23 cellular contexts compared by ENCODE assay signal in the genomic region with DNA sequence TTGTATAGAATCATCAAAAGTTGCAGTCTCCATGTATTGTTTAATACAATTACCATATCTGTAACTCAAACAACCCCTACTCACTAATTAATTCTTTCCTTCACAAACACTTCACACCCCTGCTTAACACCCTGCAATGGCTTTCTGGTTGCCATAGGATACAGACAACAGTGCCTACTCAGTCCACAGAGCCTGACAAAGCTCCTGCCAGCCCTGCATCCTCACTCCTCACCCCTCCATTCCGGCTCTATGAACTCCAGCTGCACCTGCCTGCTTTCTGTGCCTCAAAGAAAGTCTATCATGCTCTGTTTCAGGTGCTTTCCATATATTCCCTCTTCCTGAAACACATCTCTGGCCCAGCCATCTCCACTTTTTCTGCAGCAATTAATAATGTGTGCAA.
DNase-seq lines count a peak whose midpoint lies in the region; ATAC-seq and TF ChIP-seq lines count a peak whose summit lies in the region.
"Had no signal": no experiment of that assay in that cellular context is flagged by ENCODE, and none has a peak within 500 bp of the region (broad histone marks: within the 10 kb centered on the region; RNA-seq: fewer than 3 reads in every experiment).

No MANE protein-coding gene starts in this region.

- H3K27ac Mint-ChIP-seq in activated T-helper 1 cell treated with anti-CD3 and anti-CD28 coated beads, Interleukin-12 subunit alpha, Interleukin-12 subunit beta, Interleukin-2, Interleukin-4 antibody, amounts not matched to agents 30 ng/mL and 10 ng/mL and 1 ng/mL, durations not matched to agents 14 hours and 24 hours and 36 hours, result no peak overlapping the region
- H3K27ac Mint-ChIP-seq: natural killer cell; stimulated activated naive CD8-positive, alpha-beta T cell treated with anti-CD3 and anti-CD28 coated beads, Interleukin-15, Interleukin-2, amounts not matched to agents 100 ng/mL and 50 ng/mL, for 24 hours had no signal

- no peak overlapping the region for H3K4me3 Mint-ChIP-seq in activated T-helper 1 cell treated with anti-CD3 and anti-CD28 coated beads, Interleukin-12 subunit alpha, Interleukin-12 subunit beta, Interleukin-2, Interleukin-4 antibody, amounts not matched to agents 30 ng/mL and 10 ng/mL and 1 ng/mL, durations not matched to agents 14 hours and 24 hours and 36 hours
- H3K4me3 Mint-ChIP-seq: natural killer cell; stimulated activated naive CD8-positive, alpha-beta T cell treated with anti-CD3 and anti-CD28 coated beads, Interleukin-15, Interleukin-2, amounts not matched to agents 100 ng/mL and 50 ng/mL, for 24 hours had no signal

- H3K27me3 Mint-ChIP-seq in activated T-helper 1 cell treated with anti-CD3 and anti-CD28 coated beads, Interleukin-12 subunit alpha, Interleukin-12 subunit beta, Interleukin-2, Interleukin-4 antibody, amounts not matched to agents 30 ng/mL and 10 ng/mL and 1 ng/mL, durations not matched to agents 14 hours and 24 hours and 36 hours (ENCODE audit: insufficient read depth), result no peaks in the 10 kb centered on the region
- H3K27me3 Mint-ChIP-seq: stimulated activated naive CD8-positive, alpha-beta T cell treated with anti-CD3 and anti-CD28 coated beads, Interleukin-15, Interleukin-2, amounts not matched to agents 100 ng/mL and 50 ng/mL, for 24 hours had no signal

- no peak overlapping the region for H3K4me2 ChIP-seq in DND-41 (ENCODE audit: insufficient read depth, low read length)

- H3K9me3 ChIP-seq in DND-41 (ENCODE audit: insufficient read depth, low read length, severe bottlenecking) (no peaks in the 10 kb centered on the region), mucosa of descending colon (no peaks in the 10 kb centered on the region)
- H3K9me3 ChIP-seq: adrenal gland, Caco-2 had no signal

- 0 out of 2 replicates have a peak, but pooled peaks cover 3% of the 10 kb centered on the region for H3K4me1 ChIP-seq in DND-41 (ENCODE audit: insufficient read depth, low read length)
- no peaks in the 10 kb centered on the region for H3K4me1 ChIP-seq in mucosa of descending colon (ENCODE audit: low read depth)
- H3K4me1 ChIP-seq: Caco-2, foreskin keratinocyte had no signal

- intact Hi-C loops in mucosa of descending colon (cut with DNase I, micrococcal nuclease), result no loop called here
- intact Hi-C loops in activated T-helper 1 cell treated with anti-CD3 and anti-CD28 coated beads, Interleukin-12 subunit alpha, Interleukin-12 subunit beta, Interleukin-2, Interleukin-4 antibody, amounts not matched to agents 30 ng/mL and 10 ng/mL and 1 ng/mL, durations not matched to agents 14 hours and 24 hours and 36 hours (cut with micrococcal nuclease), result loop anchor here (10.0 kb wide), 2 partner anchors 78 to 168 kb away; no protein-coding TSS in a partner anchor

- H3K79me2 ChIP-seq in DND-41 (ENCODE audit: insufficient read depth, low read length), result no peaks in the 10 kb centered on the region

- TF ChIP-seq CTCF in DND-41 (IDR thresholded peaks at IDR 0.05; ENCODE audit: borderline replicate concordance, extremely low read depth, low read length, poor library complexity, severe bottlenecking), result no peak
- TF ChIP-seq CTCF in mucosa of descending colon (IDR thresholded peaks at IDR 0.05), result no peak

- H3K4me3 ChIP-seq in DND-41 (ENCODE audit: low read depth in 1 of 2, low read length in 2 of 2) (no peak overlapping the region), mucosa of descending colon (no peak overlapping the region)
- H3K4me3 ChIP-seq: adrenal gland had no signal

- no peak overlapping the region for H2AFZ ChIP-seq in DND-41 (ENCODE audit: low read depth, low read length)

- H3K4me1 Mint-ChIP-seq in activated T-helper 1 cell treated with anti-CD3 and anti-CD28 coated beads, Interleukin-12 subunit alpha, Interleukin-12 subunit beta, Interleukin-2, Interleukin-4 antibody, amounts not matched to agents 30 ng/mL and 10 ng/mL and 1 ng/mL, durations not matched to agents 14 hours and 24 hours and 36 hours (ENCODE audit: low read depth), result peaks cover 22% of the 10 kb centered on the region
- H3K4me1 Mint-ChIP-seq: natural killer cell had no signal

- no peaks in the 10 kb centered on the region for H3K9me3 Mint-ChIP-seq in activated T-helper 1 cell treated with anti-CD3 and anti-CD28 coated beads, Interleukin-12 subunit alpha, Interleukin-12 subunit beta, Interleukin-2, Interleukin-4 antibody, amounts not matched to agents 30 ng/mL and 10 ng/mL and 1 ng/mL, durations not matched to agents 14 hours and 24 hours and 36 hours
- H3K9me3 Mint-ChIP-seq: stimulated activated naive CD8-positive, alpha-beta T cell treated with anti-CD3 and anti-CD28 coated beads, Interleukin-15, Interleukin-2, amounts not matched to agents 100 ng/mL and 50 ng/mL, for 24 hours had no signal

- DNase-seq in DND-41 (no peak), NCI-H1436 treated with DMSO at 0.1 percent for 48 hours (lab: John Stamatoyannopoulos, UW) (peak; percentile 20), SHP77 (lab: John Stamatoyannopoulos, UW) (peak; percentile 73 to 74), mucosa of descending colon (peak in 2 of 3 donors; percentile 16 to 27), NCI-H187 (lab: John Stamatoyannopoulos, UW) (no peak)
- no peak for DNase-seq in activated T-helper 1 cell treated with anti-CD3 and anti-CD28 coated beads, Interleukin-12 subunit alpha, Interleukin-12 subunit beta, Interleukin-2, Interleukin-4 antibody, amounts not matched to agents 30 ng/mL and 10 ng/mL and 1 ng/mL, durations not matched to agents 14 hours and 24 hours and 36 hours (ENCODE audit: low spot score)
- DNase-seq: activated CD4-positive, alpha-beta T cell treated with anti-CD3 and anti-CD28 coated beads for 48 hours; activated effector memory CD4-positive, alpha-beta T cell treated with anti-CD3 and anti-CD28 coated beads, Interleukin-2, amount 50 U/mL, for 16 hours; adrenal gland; AML-193; Caco-2; dermis blood vessel endothelial cell; foreskin keratinocyte; hippocampal formation; mesenchymal stem cell; natural killer cell; NCI-H2171; stimulated activated CD4-positive, alpha-beta T cell treated with anti-CD3 and anti-CD28 coated beads, Interleukin-2, amount 100 ng/mL, for 24 hours; SW 1271; trophoblast cell had no signal

- no peak for TF ChIP-seq POLR2A in GM18505 (IDR thresholded peaks at IDR 0.05; ENCODE audit: borderline replicate concordance, extremely low read depth, insufficient read depth, insufficient read length)

- no peak overlapping the region for H3K27ac ChIP-seq in DND-41 (ENCODE audit: low read length)
- H3K27ac ChIP-seq: adrenal gland, foreskin keratinocyte, RWPE1 had no signal

- no peaks in the 10 kb centered on the region for H3K36me3 Mint-ChIP-seq in activated T-helper 1 cell treated with anti-CD3 and anti-CD28 coated beads, Interleukin-12 subunit alpha, Interleukin-12 subunit beta, Interleukin-2, Interleukin-4 antibody, amounts not matched to agents 30 ng/mL and 10 ng/mL and 1 ng/mL, durations not matched to agents 14 hours and 24 hours and 36 hours (ENCODE audit: low read depth)
- H3K36me3 Mint-ChIP-seq: natural killer cell had no signal

- peak; percentile 45; the same call in 1 of the 3 replicates for ATAC-seq in DND-41 (ENCODE audit: insufficient read depth, low read depth)
- ATAC-seq in mucosa of descending colon, result peak; percentile 85
- ATAC-seq in GM18505 (IDR thresholded peaks at IDR 0.05; ENCODE audit: unreplicated experiment), result no peak
- ATAC-seq: foreskin keratinocyte, natural killer cell had no signal

- no peaks in the 10 kb centered on the region for H3K27me3 ChIP-seq in DND-41 (ENCODE audit: insufficient read depth, low read length, poor library complexity)
- H3K27me3 ChIP-seq: adrenal gland, foreskin keratinocyte had no signal

- H4K20me1 ChIP-seq in DND-41 (ENCODE audit: insufficient read depth, low read length), result no peaks in the 10 kb centered on the region

- no peaks in the 10 kb centered on the region for H3K36me3 ChIP-seq in DND-41 (ENCODE audit: insufficient read depth, low read length)
- H3K36me3 ChIP-seq in mucosa of descending colon (ENCODE audit: low read depth), result no peaks in the 10 kb centered on the region
- H3K36me3 ChIP-seq: adrenal gland had no signal

- no peak overlapping the region for H3K9ac ChIP-seq in DND-41 (ENCODE audit: low read depth, low read length)

Comparison
In these comparisons a context has a peak if more than half of its experiments do, and no peak if none do; other contexts are left out.
1. DNase-seq: peak in NCI-H1436 treated with DMSO at 0.1 percent for 48 hours (single experiment), SHP77 (2 of 2) and mucosa of descending colon (2 of 3); none in DND-41 (single experiment), NCI-H187 (0 of 2) and activated T-helper 1 cell treated with anti-CD3 and anti-CD28 coated beads, Interleukin-12 subunit alpha, Interleukin-12 subunit beta, Interleukin-2, Interleukin-4 antibody, amounts not matched to agents 30 ng/mL and 10 ng/mL and 1 ng/mL, durations not matched to agents 14 hours and 24 hours and 36 hours (single experiment).